Comparison of ENCODE assay signal across 10 cellular contexts in the genomic region with DNA sequence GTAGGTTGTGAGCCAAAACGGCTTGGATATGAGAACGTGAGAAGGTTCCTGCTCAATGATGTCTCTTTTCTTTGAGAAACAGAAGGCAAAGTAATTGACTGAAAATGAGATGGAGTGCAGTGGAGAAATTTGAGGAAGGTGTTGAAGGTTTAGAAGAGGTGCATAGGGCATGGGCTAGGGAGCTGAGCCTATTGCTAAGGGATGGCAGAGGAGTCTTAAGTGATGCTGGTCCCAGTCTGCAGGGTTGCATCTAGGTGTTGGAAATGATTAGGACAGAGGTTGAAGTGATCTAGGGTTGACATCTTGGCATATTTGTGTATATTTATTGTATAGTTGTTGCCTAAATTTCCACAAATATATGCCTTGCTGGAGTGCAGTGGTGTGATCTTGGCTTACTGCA. TPM values are rescaled to one million over a fixed set of nuclear protein-coding genes. Genes with fewer than 3 reads are reported as not detected.
DNase-seq lines count a peak whose midpoint lies in the region; ATAC-seq and TF ChIP-seq lines count a peak whose summit lies in the region.
"Had no signal": no experiment of that assay in that cellular context is flagged by ENCODE, and none has a peak within 500 bp of the region (broad histone marks: within the 10 kb centered on the region; RNA-seq: fewer than 3 reads in every experiment).

No MANE protein-coding gene starts in this region.

- ATAC-seq in RWPE2 (ENCODE audit: low read depth): no peak
- ATAC-seq in GM18909 (IDR thresholded peaks at IDR 0.05; ENCODE audit: poor library complexity, unreplicated experiment): no peak
- no peak for ATAC-seq in GM18502 (IDR thresholded peaks at IDR 0.05; ENCODE audit: poor library complexity, unreplicated experiment)

- no peaks in the 10 kb centered on the region for H3K27me3 ChIP-seq in RWPE2 (ENCODE audit: insufficient read depth, poor library complexity, severe bottlenecking)
- H3K27me3 ChIP-seq in esophagus squamous epithelium: no peaks in the 10 kb centered on the region

- TF ChIP-seq POLR2A in esophagus squamous epithelium (IDR thresholded peaks at IDR 0.05): no peak

- WGBS in esophagus squamous epithelium, 2 donors: 58 to 72% methylated on average over 2 of the region's 2 CpGs

- peaks cover 50% of the 10 kb centered on the region for H3K4me1 ChIP-seq in RWPE2 (ENCODE audit: insufficient read depth, poor library complexity, severe bottlenecking)
- H3K4me1 ChIP-seq in esophagus squamous epithelium: peaks cover 0 to 65% (median 23%) of the 10 kb centered on the region in 3 donors

- intact Hi-C loops in esophagus squamous epithelium (cut with DNase I): no loop called here

- no peaks in the 10 kb centered on the region for H3K27me3 Mint-ChIP-seq in activated naive CD4-positive, alpha-beta T cell treated with anti-CD3 and anti-CD28 coated beads, Interleukin-2, amount 50 U/mL, for 24 hours
- H3K27me3 Mint-ChIP-seq in type B pancreatic cell: peaks cover 15% of the 10 kb centered on the region

- H3K27ac ChIP-seq in RWPE2 (ENCODE audit: poor library complexity, severe bottlenecking): peak overlapping the region; percentile 86
- H3K27ac ChIP-seq in esophagus squamous epithelium: peak overlapping the region; percentile 45 to 91 (median 84)

- DNase-seq in activated naive CD4-positive, alpha-beta T cell treated with Interleukin-2 at 50 U/mL for 16 hours: no peak
- DNase-seq in RWPE2 (ENCODE audit: low spot score) (no peak), esophagus squamous epithelium (lab: John Stamatoyannopoulos, UW) (no peak), type B pancreatic cell (ENCODE audit: extremely low spot score, unreplicated experiment) (no peak), NCI-H2107 treated with DMSO at 0.1 percent for 48 hours (lab: John Stamatoyannopoulos, UW; ENCODE audit: unreplicated experiment) (no peak)
- DNase-seq: GF-D8, SIG-M5 had no signal

- H3K4me3 ChIP-seq in RWPE2 (ENCODE audit: severe bottlenecking) (no peak overlapping the region), esophagus squamous epithelium (peak overlapping the region in 3 of 4 donors; percentile 56 to 74 (median 60))

- H3K4me3 Mint-ChIP-seq in activated naive CD4-positive, alpha-beta T cell treated with anti-CD3 and anti-CD28 coated beads, Interleukin-2, amount 50 U/mL, for 24 hours: peak overlapping the region; percentile 97
- peak overlapping the region; percentile 7 for H3K4me3 Mint-ChIP-seq in type B pancreatic cell

- peaks cover 6% of the 10 kb centered on the region for H3K36me3 ChIP-seq in RWPE2 (ENCODE audit: low read depth)
- H3K36me3 ChIP-seq in esophagus squamous epithelium: no peaks in the 10 kb centered on the region

- TF ChIP-seq CTCF in RWPE2 (IDR thresholded peaks at IDR 0.05; ENCODE audit: poor library complexity, severe bottlenecking) (no peak), esophagus squamous epithelium (IDR thresholded peaks at IDR 0.05) (no peak), type B pancreatic cell (conservative IDR thresholded peaks at IDR 0.05) (no peak)

- no peaks in the 10 kb centered on the region for H3K9me3 Mint-ChIP-seq in activated naive CD4-positive, alpha-beta T cell treated with anti-CD3 and anti-CD28 coated beads, Interleukin-2, amount 50 U/mL, for 24 hours
- H3K9me3 Mint-ChIP-seq in type B pancreatic cell: no peaks in the 10 kb centered on the region

- peaks cover 25% of the 10 kb centered on the region for H3K36me3 Mint-ChIP-seq in activated naive CD4-positive, alpha-beta T cell treated with anti-CD3 and anti-CD28 coated beads, Interleukin-2, amount 50 U/mL, for 24 hours
- no peaks in the 10 kb centered on the region for H3K36me3 Mint-ChIP-seq in type B pancreatic cell

- peaks cover 68% of the 10 kb centered on the region for H3K4me1 Mint-ChIP-seq in activated naive CD4-positive, alpha-beta T cell treated with anti-CD3 and anti-CD28 coated beads, Interleukin-2, amount 50 U/mL, for 24 hours
- peaks cover 12% of the 10 kb centered on the region for H3K4me1 Mint-ChIP-seq in type B pancreatic cell (ENCODE audit: unreplicated experiment)

- peak overlapping the region; percentile 96 for H3K27ac Mint-ChIP-seq in activated naive CD4-positive, alpha-beta T cell treated with anti-CD3 and anti-CD28 coated beads, Interleukin-2, amount 50 U/mL, for 24 hours
- H3K27ac Mint-ChIP-seq in type B pancreatic cell: no peak overlapping the region

- H3K9me3 ChIP-seq in RWPE2 (ENCODE audit: severe bottlenecking) (no peaks in the 10 kb centered on the region), esophagus squamous epithelium (no peaks in the 10 kb centered on the region)

RNA-seq across cellular contexts. Expression of a gene that starts 2.3 kb away (rescaled TPM):
- total RNA-seq in esophagus squamous epithelium: 1 to 10 TPM; 2.4 to 6.9 (median 6.0) TPM
- 2.3 and 2.8 TPM in 2 replicates for total RNA-seq in type B pancreatic cell (ENCODE audit: low replicate concordance)

RNA-seq across cellular contexts. Expression of a gene that starts 27.5 kb away (rescaled TPM):
- total RNA-seq in esophagus squamous epithelium (10 to 100 TPM; 18.9 to 38.7 (median 26.4) TPM), type B pancreatic cell (ENCODE audit: low replicate concordance) (43.4 and 46.9 TPM in 2 replicates)
